ENCODE assay signal across 8 cellular contexts in genomic region chr22:24672532-24672931, GRCh38.
DNase-seq lines count a peak whose midpoint lies in the region; ATAC-seq, FAIRE-seq and TF ChIP-seq lines count a peak whose summit lies in the region.
"Not testable (repeated sequence)": the region's sequence is repeated elsewhere in the genome, so short reads cannot be mapped to it uniquely, and the experiment has no call there.

No MANE protein-coding gene starts in this region.

- not testable (repeated sequence) for H3K4me1 ChIP-seq in kidney (ENCODE audit: control insufficient read depth in 1 of 2, insufficient read depth in 1 of 2, low read depth in 1 of 2, low read length in 2 of 2); mucosa of descending colon (ENCODE audit: low read depth)

- intact Hi-C loops in left ventricle myocardium superior (cut with micrococcal nuclease); kidney (cut with DNase I); mucosa of descending colon (cut with DNase I, micrococcal nuclease); sciatic nerve (cut with DNase I): not testable (repeated sequence)

- FAIRE-seq in endometrium (lab: Jason Lieb, UNC), result peak; percentile 96
- peak; percentile 97 for FAIRE-seq in kidney (lab: Jason Lieb, UNC)

- peak overlapping the region; percentile 28 for H3K27ac ChIP-seq in VCaP
- H3K27ac ChIP-seq in kidney (ENCODE audit: low read depth in 2 of 2, low read length in 2 of 2), result not testable (repeated sequence)

- TF ChIP-seq CTCF in VCaP (conservative IDR thresholded peaks at IDR 0.05); kidney (IDR thresholded peaks at IDR 0.05; ENCODE audit: borderline replicate concordance, extremely low read depth, insufficient read depth); mucosa of descending colon (IDR thresholded peaks at IDR 0.05): not testable (repeated sequence)

- peak; percentile 53 for ATAC-seq in left ventricle myocardium superior
- ATAC-seq in left lobe of liver, result peak; percentile 95
- peak; percentile 91 for ATAC-seq in mucosa of descending colon
- ATAC-seq in sciatic nerve, result peak; percentile 86

- not testable (repeated sequence) for H3K36me3 ChIP-seq in kidney (ENCODE audit: control insufficient read depth in 1 of 2, insufficient read depth in 2 of 2, low read length in 2 of 2); mucosa of descending colon (ENCODE audit: low read depth)

- not testable (repeated sequence) for H3K9ac ChIP-seq in kidney (ENCODE audit: low read length in 2 of 2)

- not testable (repeated sequence) for H3K9me3 ChIP-seq in kidney (ENCODE audit: control insufficient read depth in 1 of 2, low read length in 2 of 2); mucosa of descending colon

- peak; percentile 20 for DNase-seq in NCI-H69 (lab: John Stamatoyannopoulos, UW)
- not testable (repeated sequence) for DNase-seq in left ventricle myocardium superior; kidney; left lobe of liver (ENCODE audit: low spot score); mucosa of descending colon; sciatic nerve (ENCODE audit: low spot score)

- not testable (repeated sequence) for H3K4me3 ChIP-seq in kidney (ENCODE audit: low read length in 2 of 2); mucosa of descending colon
